ENCODE assay signal across 23 cellular contexts in the genomic region with DNA sequence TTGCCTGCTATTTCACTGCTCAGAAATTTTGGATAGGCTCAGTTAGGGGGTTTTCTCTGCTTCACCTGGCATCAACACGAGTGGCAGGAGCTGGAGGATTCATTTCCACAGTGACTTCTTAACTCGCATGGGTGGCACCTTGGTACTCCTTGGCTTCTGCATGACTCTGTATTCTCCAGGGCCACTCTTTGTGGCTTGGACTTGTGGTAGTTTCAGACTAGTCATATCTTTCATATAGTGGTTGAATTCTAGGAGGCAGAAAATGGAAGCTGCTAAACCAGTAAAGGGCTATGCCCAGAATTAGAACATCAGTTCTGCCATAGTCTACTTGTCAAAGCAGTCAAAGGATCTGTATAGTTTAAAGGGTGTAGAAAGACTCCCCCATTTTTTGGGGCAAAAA. TPM values are rescaled to one million over a fixed set of nuclear protein-coding genes. Genes with fewer than 3 reads are reported as not detected.
A peak's percentile ranks its signal among the peaks of the same experiment; 100 is the strongest.
DNase-seq lines count a peak whose midpoint lies in the region; ATAC-seq, FAIRE-seq and TF ChIP-seq lines count a peak whose summit lies in the region.
"Had no signal": no experiment of that assay in that cellular context is flagged by ENCODE, and none has a peak within 500 bp of the region (broad histone marks: within the 10 kb centered on the region; RNA-seq: fewer than 3 reads in every experiment).

No MANE protein-coding gene starts in this region.

- H3K27me3 ChIP-seq in pancreas = no peaks in the 10 kb centered on the region
- H3K27me3 ChIP-seq: BLaER1 treated with 17β-estradiol and CSF1 and Interleukin-3, amounts not matched to agents 10 nM and 100 nM; heart right ventricle; thyroid gland had no signal

- ATAC-seq in activated CD8-positive, alpha-beta memory T cell treated with anti-CD3 and anti-CD28 coated beads, Interleukin-2, amount 10 ng/mL, durations not matched to agents 7 days and 5 days = peak; percentile 92
- ATAC-seq in HG02571 (IDR thresholded peaks at IDR 0.05; ENCODE audit: unreplicated experiment) (peak; percentile 58), HG03460 (IDR thresholded peaks at IDR 0.05; ENCODE audit: unreplicated experiment) (peak; percentile 50), pancreas (no peak)
- peak; percentile 58 to 76 for ATAC-seq in stimulated activated naive B cell treated with anti-CD40 and anti-IgM and Interleukin-4, amounts not matched to agents 10 μg/mL and 1 μg/mL and 100 μg/mL, for 72 hours (replicated peaks)
- ATAC-seq: heart right ventricle; HepG2; naive thymus-derived CD4-positive, alpha-beta T cell had no signal

- CTCF ChIA-PET in activated CD8-positive, alpha-beta memory T cell treated with anti-CD3 and anti-CD28 coated beads, Interleukin-2, amount 10 ng/mL, durations not matched to agents 7 days and 5 days (lab: Charles Lee) = interaction anchor here (1.9 kb wide), 1 partner anchor 11 kb away, joined by 5 read pairs; no protein-coding TSS in a partner anchor

- H3K36me3 Mint-ChIP-seq in activated CD8-positive, alpha-beta memory T cell treated with anti-CD3 and anti-CD28 coated beads, Interleukin-2, amount 10 ng/mL, durations not matched to agents 7 days and 5 days = peaks cover 60% of the 10 kb centered on the region
- H3K36me3 Mint-ChIP-seq in stimulated activated naive B cell treated with anti-CD40 and anti-IgM and Interleukin-4, amounts not matched to agents 10 μg/mL and 1 μg/mL and 100 μg/mL, for 72 hours = peaks cover 20 to 37% of the 10 kb centered on the region in 2 donors

- H3K27me3 Mint-ChIP-seq in activated CD8-positive, alpha-beta memory T cell treated with anti-CD3 and anti-CD28 coated beads, Interleukin-2, amount 10 ng/mL, durations not matched to agents 7 days and 5 days = no peaks in the 10 kb centered on the region
- no peaks in the 10 kb centered on the region for H3K27me3 Mint-ChIP-seq in stimulated activated naive B cell treated with anti-CD40 and anti-IgM and Interleukin-4, amounts not matched to agents 10 μg/mL and 1 μg/mL and 100 μg/mL, for 72 hours
- H3K27me3 Mint-ChIP-seq: naive thymus-derived CD4-positive, alpha-beta T cell; progenitor cell of endocrine pancreas had no signal

- H3K4me3 ChIP-seq in pancreas = no peak overlapping the region
- H3K4me3 ChIP-seq: BLaER1 treated with 17β-estradiol and CSF1 and Interleukin-3, amounts not matched to agents 10 nM and 100 nM; heart right ventricle; lung; skin epidermis; thyroid gland had no signal

- H3K4me3 Mint-ChIP-seq in activated CD8-positive, alpha-beta memory T cell treated with anti-CD3 and anti-CD28 coated beads, Interleukin-2, amount 10 ng/mL, durations not matched to agents 7 days and 5 days = no peak overlapping the region
- H3K4me3 Mint-ChIP-seq in stimulated activated naive B cell treated with anti-CD40 and anti-IgM and Interleukin-4, amounts not matched to agents 10 μg/mL and 1 μg/mL and 100 μg/mL, for 72 hours = no peak overlapping the region
- H3K4me3 Mint-ChIP-seq: naive thymus-derived CD4-positive, alpha-beta T cell had no signal

- H3K27ac Mint-ChIP-seq in activated CD8-positive, alpha-beta memory T cell treated with anti-CD3 and anti-CD28 coated beads, Interleukin-2, amount 10 ng/mL, durations not matched to agents 7 days and 5 days = peak overlapping the region; percentile 65
- no peak overlapping the region for H3K27ac Mint-ChIP-seq in stimulated activated naive B cell treated with anti-CD40 and anti-IgM and Interleukin-4, amounts not matched to agents 10 μg/mL and 1 μg/mL and 100 μg/mL, for 72 hours
- H3K27ac Mint-ChIP-seq: progenitor cell of endocrine pancreas had no signal

- H3K9me3 ChIP-seq in pancreas = no peaks in the 10 kb centered on the region
- H3K9me3 ChIP-seq: BLaER1 treated with 17β-estradiol and CSF1 and Interleukin-3, amounts not matched to agents 10 nM and 100 nM; heart right ventricle; thyroid gland had no signal

- WGBS in pancreas, 2 donors = 84 to 91% methylated on average over 2 of the region's 2 CpGs

- H3K27ac ChIP-seq in pancreas = no peak overlapping the region
- H3K27ac ChIP-seq: BLaER1 treated with 17β-estradiol and CSF1 and Interleukin-3, amounts not matched to agents 10 nM and 100 nM; heart right ventricle; skin epidermis; thyroid gland had no signal

- no peaks in the 10 kb centered on the region for H3K9me3 Mint-ChIP-seq in activated CD8-positive, alpha-beta memory T cell treated with anti-CD3 and anti-CD28 coated beads, Interleukin-2, amount 10 ng/mL, durations not matched to agents 7 days and 5 days (ENCODE audit: low read depth)
- no peaks in the 10 kb centered on the region for H3K9me3 Mint-ChIP-seq in stimulated activated naive B cell treated with anti-CD40 and anti-IgM and Interleukin-4, amounts not matched to agents 10 μg/mL and 1 μg/mL and 100 μg/mL, for 72 hours
- H3K9me3 Mint-ChIP-seq: naive thymus-derived CD4-positive, alpha-beta T cell had no signal

- H3K36me3 ChIP-seq in pancreas = peaks cover 0 to 40% (median 19%) of the 10 kb centered on the region in 3 donors

- H3K4me1 Mint-ChIP-seq in activated CD8-positive, alpha-beta memory T cell treated with anti-CD3 and anti-CD28 coated beads, Interleukin-2, amount 10 ng/mL, durations not matched to agents 7 days and 5 days = peaks cover 43% of the 10 kb centered on the region
- peaks cover 14 to 26% of the 10 kb centered on the region in 2 donors for H3K4me1 Mint-ChIP-seq in stimulated activated naive B cell treated with anti-CD40 and anti-IgM and Interleukin-4, amounts not matched to agents 10 μg/mL and 1 μg/mL and 100 μg/mL, for 72 hours

- no peak for FAIRE-seq in pancreas (lab: Jason Lieb, UNC)
- FAIRE-seq: HepG2 had no signal

- TF ChIP-seq CTCF in pancreas (IDR thresholded peaks at IDR 0.05) = no peak

- H3K4me1 ChIP-seq in pancreas = peaks cover 0 to 6% (median 2%) of the 10 kb centered on the region in 3 donors

- intact Hi-C loops in pancreas (cut with DNase I) = no loop called here

- DNase-seq in activated CD8-positive, alpha-beta memory T cell treated with anti-CD3 and anti-CD28 coated beads, Interleukin-2, amount 10 ng/mL, durations not matched to agents 7 days and 5 days = peak; percentile 62
- DNase-seq in activated CD8-positive, alpha-beta memory T cell treated with anti-CD3 and anti-CD28 coated beads for 24 hours = no peak
- no peak for DNase-seq in stimulated activated naive B cell treated with anti-CD40 and anti-IgM and Interleukin-4, amounts not matched to agents 10 μg/mL and 1 μg/mL and 100 μg/mL, for 72 hours
- DNase-seq in GM19240 (ENCODE audit: insufficient read length, low spot score) = no peak
- no peak for DNase-seq in pancreas
- no peak for DNase-seq in Kasumi-1 (lab: John Stamatoyannopoulos, UW)
- DNase-seq: 8988T; activated CD4-positive, alpha-beta T cell treated with anti-CD3 and anti-CD28 coated beads, Interleukin-2, amount 50 U/mL, for 4 hours; aorta; cerebellar nuclear complex; GDM1; heart right ventricle; naive thymus-derived CD4-positive, alpha-beta T cell; NCI-H187; NCI-H446; thyroid gland had no signal

RNA-seq across cellular contexts. Expression of a gene that starts 6.8 kb away (rescaled TPM):
- 10 to 100 TPM; 22.0 to 26.3 TPM for total RNA-seq in activated CD8-positive, alpha-beta memory T cell treated with anti-CD3 and anti-CD28 coated beads, Interleukin-2, amount 10 ng/mL, durations not matched to agents 7 days and 5 days
- 1 to 10 TPM; 3.6 to 8.8 (median 6.4) TPM for total RNA-seq in pancreas
- polyA plus RNA-seq in pancreas = 1 to 10 TPM; 3.7 to 8.4 TPM

RNA-seq across cellular contexts. Expression of a gene that starts 6.9 kb away (rescaled TPM):
- 10 to 100 TPM; 12.1 to 12.6 TPM for total RNA-seq in activated CD8-positive, alpha-beta memory T cell treated with anti-CD3 and anti-CD28 coated beads, Interleukin-2, amount 10 ng/mL, durations not matched to agents 7 days and 5 days
- 1 to 10 TPM; 2.0 to 4.9 (median 2.5) TPM for total RNA-seq in pancreas
- 1 to 10 TPM; 2.2 to 3.0 TPM for polyA plus RNA-seq in pancreas

RNA-seq across cellular contexts. Expression of a gene that starts 51.1 kb away (rescaled TPM):
- 10 to 100 TPM; 18.9 to 19.5 TPM for total RNA-seq in activated CD8-positive, alpha-beta memory T cell treated with anti-CD3 and anti-CD28 coated beads, Interleukin-2, amount 10 ng/mL, durations not matched to agents 7 days and 5 days
- 1 to 10 TPM; 6.2 to 8.3 (median 7.6) TPM for total RNA-seq in pancreas
- polyA plus RNA-seq in pancreas = 1 to 10 TPM; 3.5 to 4.9 TPM

Comparison
In these comparisons a context has a peak if more than half of its experiments do, and no peak if none do; other contexts are left out.
1. ATAC-seq: peak in activated CD8-positive, alpha-beta memory T cell treated with anti-CD3 and anti-CD28 coated beads, Interleukin-2, amount 10 ng/mL, durations not matched to agents 7 days and 5 days (single experiment), HG02571 (single experiment), HG03460 (single experiment) and stimulated activated naive B cell treated with anti-CD40 and anti-IgM and Interleukin-4, amounts not matched to agents 10 μg/mL and 1 μg/mL and 100 μg/mL, for 72 hours (2 of 2); none in pancreas (0 of 4).